ENCODE assay signal across 8 cellular contexts in the genomic region with DNA sequence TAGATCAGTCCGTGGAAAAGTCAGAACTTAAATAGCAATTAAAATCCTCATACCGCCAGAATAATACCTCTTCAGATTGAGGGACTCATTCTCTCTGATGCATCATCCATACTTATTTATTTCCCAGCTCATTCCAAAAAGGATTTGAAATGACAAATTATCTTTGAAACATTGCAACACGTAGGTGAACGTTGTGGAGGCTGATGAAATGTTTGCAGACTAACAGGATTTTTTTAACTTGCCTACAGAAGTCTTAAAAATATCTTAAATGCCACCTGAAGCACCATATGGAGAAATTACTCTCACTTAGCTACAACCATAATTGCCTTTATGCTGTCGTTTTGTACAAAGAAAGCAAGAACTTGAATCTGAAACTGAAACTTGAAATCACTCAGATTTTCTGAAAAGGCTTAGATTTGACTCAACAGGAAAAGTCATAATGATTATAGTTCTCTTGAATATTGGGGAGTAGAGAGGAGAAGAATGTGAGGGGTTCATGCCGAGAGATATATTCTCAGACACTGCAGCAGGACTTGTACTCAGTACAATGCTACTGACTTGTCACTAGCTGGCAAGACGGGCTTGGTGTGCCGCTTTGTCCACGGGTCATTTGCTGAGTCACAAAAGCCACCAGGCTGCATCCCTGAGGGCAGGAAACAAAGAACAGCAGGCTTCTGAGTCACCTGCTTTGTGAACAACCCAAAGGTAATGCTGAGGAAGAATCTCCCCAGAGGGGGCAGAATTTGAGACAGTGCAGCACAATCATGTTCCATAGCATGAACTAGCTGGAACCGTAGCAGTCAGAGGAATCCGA. TPM values are rescaled to one million over a fixed set of nuclear protein-coding genes. Genes with fewer than 3 reads are reported as not detected.
DNase-seq lines count a peak whose midpoint lies in the region; ATAC-seq and TF ChIP-seq lines count a peak whose summit lies in the region.

No MANE protein-coding gene starts in this region.

- peak; percentile 93 for ATAC-seq in WTC11

- H3K4ac ChIP-seq in H9 (ENCODE audit: low read depth, low read length), result no peak overlapping the region

- H3T11ph ChIP-seq in H9 (ENCODE audit: low read length), result no peak overlapping the region

- peak overlapping the region in 2 of 3 experiments; percentile 58 to 94; a peak in 4 of 7 replicates for H3K27ac Mint-ChIP-seq in H9
- no peak overlapping the region for H3K27ac Mint-ChIP-seq in WTC11

- no peaks in the 10 kb centered on the region for H3K79me1 ChIP-seq in H9 (ENCODE audit: insufficient read depth, low read depth, low read length, poor library complexity, severe bottlenecking)

- H3K9me3 ChIP-seq in H9 (ENCODE audit: control insufficient read depth, low read depth, low read length) (no peaks in the 10 kb centered on the region), MM.1S (replicated peaks; ENCODE audit: insufficient read depth, low read length) (no peaks in the 10 kb centered on the region)

- H3K4me1 ChIP-seq in H9 (ENCODE audit: insufficient read depth, low read length) (peaks cover 3% of the 10 kb centered on the region; the same call in 1 of the 2 replicates), MM.1S (ENCODE audit: low read length) (peaks cover 15% of the 10 kb centered on the region)

- H3K4me3 Mint-ChIP-seq in H9, result no peak overlapping the region
- no peak overlapping the region for H3K4me3 Mint-ChIP-seq in WTC11

- H3K18ac ChIP-seq in H9 (ENCODE audit: insufficient read length, low read depth, low read length), result no peak overlapping the region

- no peak overlapping the region for H3K14ac ChIP-seq in H9 (ENCODE audit: insufficient read depth, low read length)

- H3K9ac ChIP-seq in H9 (ENCODE audit: extremely low read depth, insufficient read length, low read length), result no peak overlapping the region
- no peak overlapping the region for H3K9ac ChIP-seq in MM.1S (ENCODE audit: low read length)

- H4K20me1 ChIP-seq in H9 (ENCODE audit: control insufficient read depth, insufficient read depth, insufficient read length), result no peaks in the 10 kb centered on the region
- no peaks in the 10 kb centered on the region; the same call in 1 of the 2 replicates for H4K20me1 ChIP-seq in MM.1S (ENCODE audit: insufficient read depth, low read length)

- H2BK15ac ChIP-seq in H9 (ENCODE audit: low read depth, low read length), result no peak overlapping the region

- no peaks in the 10 kb centered on the region for H3K23me2 ChIP-seq in H9 (ENCODE audit: insufficient read length, low read depth, low read length, poor library complexity, severe bottlenecking)

- H3K36me3 Mint-ChIP-seq in H9 (ENCODE audit: insufficient read depth in 1 of 3, low read depth in 3 of 3) (no peaks in the 10 kb centered on the region; a peak in 1 of 7 replicates), WTC11 (no peaks in the 10 kb centered on the region)

- no peak overlapping the region for H4K5ac ChIP-seq in H9 (ENCODE audit: insufficient read length, low read depth, low read length)

- H3K36me3 ChIP-seq in MM.1S (replicated peaks; ENCODE audit: insufficient read depth, low read length), result no peaks in the 10 kb centered on the region

- H3K27me3 Mint-ChIP-seq in H9 (ENCODE audit: low read depth) (no peaks in the 10 kb centered on the region), WTC11 (ENCODE audit: low read depth) (peaks cover under 1% of the 10 kb centered on the region; the same call in 1 of the 2 replicates)

- no peak overlapping the region for H3K56ac ChIP-seq in H9 (ENCODE audit: insufficient read length, low read depth, low read length)

- POLR2A ChIA-PET in WTC11 (lab: Charles Lee), result no interaction called here

- CTCF ChIA-PET in WTC11 (lab: Charles Lee), result interaction anchor here (1.2 to 4.1 kb wide), 3 partner anchors 14 to 115 kb away, joined by 3 to 25 read pairs (median 5); no protein-coding TSS in a partner anchor

- H3K4me3 ChIP-seq in GM12875 (ENCODE audit: low read depth, low read length) (no peak overlapping the region), MM.1S (ENCODE audit: low read length) (peak overlapping the region; percentile 38)

- H3K4me2 ChIP-seq in H9 (ENCODE audit: insufficient read depth, insufficient read length, low read length) (peak overlapping the region; percentile 4), MM.1S (ENCODE audit: low read depth, low read length) (peak overlapping the region; percentile 55)

- no peak overlapping the region for H3K23ac ChIP-seq in H9 (ENCODE audit: insufficient read length, low read depth, low read length)

- H3K27me3 ChIP-seq in H9 (ENCODE audit: insufficient read depth, low read length) (no peaks in the 10 kb centered on the region), MM.1S (replicated peaks; ENCODE audit: insufficient read depth, low read length) (peaks cover 78% of the 10 kb centered on the region)

- H3K9me2 ChIP-seq in MM.1S (replicated peaks; ENCODE audit: insufficient read depth, low read length), result no peaks in the 10 kb centered on the region

- no peak overlapping the region for H4K8ac ChIP-seq in H9 (replicated peaks; ENCODE audit: insufficient read length, low read depth, low read length)

- peaks cover 32 to 33% of the 10 kb centered on the region in 2 experiments for H3K4me1 Mint-ChIP-seq in H9
- peaks cover 31% of the 10 kb centered on the region for H3K4me1 Mint-ChIP-seq in WTC11

- H2AK5ac ChIP-seq in H9 (ENCODE audit: insufficient read length, low read length), result no peak overlapping the region

- no peak overlapping the region for H2BK120ac ChIP-seq in H9 (ENCODE audit: low read depth, low read length, poor library complexity, severe bottlenecking)

- no peaks in the 10 kb centered on the region for H3K9me3 Mint-ChIP-seq in H9
- no peaks in the 10 kb centered on the region for H3K9me3 Mint-ChIP-seq in WTC11

- peak; percentile 90 for DNase-seq in H9
- peak; percentile 85 for DNase-seq in MM.1S
- DNase-seq in WTC11 (ENCODE audit: low spot score), result peak; percentile 49
- peak; percentile 11 for DNase-seq in central memory CD4-positive, alpha-beta T cell
- peak; percentile 45 to 47 for DNase-seq in lung microvascular endothelial cell (ENCODE audit: low read depth in 2 of 2)
- DNase-seq in stimulated activated CD8-positive, alpha-beta memory T cell treated with anti-CD3 and anti-CD28 coated beads, Interleukin-2, amount 100 ng/mL, for 48 hours (ENCODE audit: low read depth in 2 of 2), result peak; percentile 16 to 41
- no peak for DNase-seq in cortex of kidney (lab: John Stamatoyannopoulos, UW)

- H4K91ac ChIP-seq in H9 (ENCODE audit: insufficient read length, low read depth, low read length), result no peak overlapping the region

- H3F3A ChIP-seq in MM.1S (ENCODE audit: insufficient read depth, low read length), result peaks cover 19% of the 10 kb centered on the region

- no peak overlapping the region for H2BK12ac ChIP-seq in H9 (ENCODE audit: insufficient read length, low read depth, low read length)

- H2BK20ac ChIP-seq in H9 (ENCODE audit: low read depth, low read length, poor library complexity, severe bottlenecking), result no peak overlapping the region

- H2AFZ ChIP-seq in H9 (ENCODE audit: low read length), result no peak overlapping the region
- no peak overlapping the region for H2AFZ ChIP-seq in MM.1S (ENCODE audit: low read length)

- TF ChIP-seq CTCF in GM12875 (IDR thresholded peaks at IDR 0.05; ENCODE audit: borderline replicate concordance, insufficient read depth, low read depth, low read length), result 0 out of 2 replicates have a peak, but pooled peaks have one; percentile 3
- TF ChIP-seq CTCF in H9 (conservative IDR thresholded peaks at IDR 0.05), result peak; percentile 53
- peak; percentile 46 for TF ChIP-seq CTCF in MM.1S (IDR thresholded peaks at IDR 0.05; ENCODE audit: low read length)
- TF ChIP-seq CTCF in WTC11 (IDR thresholded peaks at IDR 0.05), result no peak

- no peak overlapping the region for H2BK5ac ChIP-seq in H9 (ENCODE audit: insufficient read length, low read length)

- H3K27ac ChIP-seq in H9 (ENCODE audit: insufficient read length, low read depth, low read length) (no peak overlapping the region), MM.1S (ENCODE audit: low read length) (peak overlapping the region; percentile 45; the same call in 1 of the 2 replicates)

- WGBS in H9 (ENCODE audit: extremely low coverage, insufficient read length, low lambda C conversion rate), result no CpG with 5 or more reads among the region's 11 CpGs

- H3K79me2 ChIP-seq in H9 (ENCODE audit: insufficient read depth, low read length), result no peaks in the 10 kb centered on the region
- no peaks in the 10 kb centered on the region for H3K79me2 ChIP-seq in MM.1S (ENCODE audit: low read length)

TF ChIP-seq in WTC11, 78 proteins besides CTCF, POLR2A, EP300 and RAD21:
- no peak for TF ChIP-seq SP1 (CRISPR knock-in tag; conservative IDR thresholded peaks at IDR 0.05)
- 0 out of 2 replicates have a peak, but pooled peaks have one; percentile 53 for TF ChIP-seq NFE2L1 (CRISPR knock-in tag; IDR thresholded peaks at IDR 0.05)

RNA-seq across cellular contexts. Expression of a gene that starts 7.1 kb away (rescaled TPM):
- total RNA-seq in H9 (2021), result 1.9 and 2.0 TPM in 2 replicates
- total RNA-seq in WTC11 (2021), result 3.6 to 4.5 TPM (median 4.1 TPM) in 3 replicates
- total RNA-seq in lung microvascular endothelial cell, result under 0.01 TPM in 2 replicates
